In the genomic region with DNA sequence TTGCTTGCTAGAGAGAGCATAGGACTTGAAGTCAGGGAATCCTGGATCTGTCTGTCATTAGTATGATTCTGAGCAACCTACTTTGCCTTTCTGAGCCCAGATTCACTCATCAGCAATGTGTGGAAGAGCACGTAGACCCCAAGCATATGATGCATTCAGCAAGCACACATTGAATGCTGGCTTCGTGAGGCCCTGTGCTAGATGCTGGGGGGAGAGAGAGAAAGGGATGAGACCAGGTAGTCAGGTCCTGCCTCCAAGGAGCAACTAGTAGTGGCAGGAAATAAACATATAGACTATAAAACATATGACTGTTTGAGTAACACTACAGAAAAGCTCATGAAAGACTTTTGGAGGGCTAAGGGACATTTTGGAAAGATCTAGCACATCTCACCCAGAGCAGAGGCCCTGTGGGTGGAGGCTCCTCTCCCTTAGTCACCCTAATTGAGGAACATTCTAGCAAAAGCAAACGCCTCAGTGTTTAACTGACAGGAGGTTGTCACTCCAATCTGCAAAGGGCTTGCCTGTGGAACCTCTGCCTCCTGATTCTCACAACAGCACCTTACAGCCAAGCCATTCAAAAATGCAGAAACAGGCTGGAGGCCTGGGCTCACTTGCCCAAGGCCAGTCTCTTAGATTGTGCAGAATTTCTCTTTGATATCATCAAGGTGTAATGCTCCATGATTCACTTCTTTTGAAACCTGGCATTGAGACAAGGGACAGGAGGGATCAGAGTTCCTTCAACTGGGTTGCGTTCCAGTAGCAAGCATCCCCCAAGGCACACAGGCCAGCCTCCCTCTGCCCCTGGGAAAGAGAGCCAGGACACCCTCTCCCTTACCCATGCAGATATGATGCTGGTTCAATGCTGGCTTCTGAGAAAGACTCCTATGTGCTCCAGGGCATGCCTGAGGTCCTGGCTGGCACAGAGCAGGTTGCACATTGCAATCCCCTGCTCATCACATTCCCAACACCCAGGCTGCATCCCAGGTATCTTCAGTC, we compare ENCODE assay signal across 11 cellular contexts. TPM values are rescaled to one million over a fixed set of nuclear protein-coding genes. Genes with fewer than 3 reads are reported as not detected.
DNase-seq lines count a peak whose midpoint lies in the region; ATAC-seq and TF ChIP-seq lines count a peak whose summit lies in the region.
"Had no signal": no experiment of that assay in that cellular context is flagged by ENCODE, and none has a peak within 500 bp of the region (broad histone marks: within the 10 kb centered on the region; RNA-seq: fewer than 3 reads in every experiment).

No MANE protein-coding gene starts in this region.

- H3K27me3 Mint-ChIP-seq in IgD-negative memory B cell = peaks cover 2% of the 10 kb centered on the region
- no peaks in the 10 kb centered on the region for H3K27me3 Mint-ChIP-seq in activated naive CD4-positive, alpha-beta T cell treated with anti-CD3 and anti-CD28 coated beads, Interleukin-2, amount 10 ng/mL, durations not matched to agents 7 days and 5 days

- H3K36me3 ChIP-seq in BLaER1 treated with 17β-estradiol and CSF1 and Interleukin-3, amounts not matched to agents 10 nM and 100 nM = peaks cover 32 to 48% (median 36%) of the 10 kb centered on the region in 11 experiments
- no peaks in the 10 kb centered on the region for H3K36me3 ChIP-seq in mucosa of descending colon (ENCODE audit: low read depth)
- H3K36me3 ChIP-seq: pancreas had no signal

- ATAC-seq in mucosa of descending colon = no peak
- no peak for ATAC-seq in GM18858 (IDR thresholded peaks at IDR 0.05; ENCODE audit: unreplicated experiment)

- peak overlapping the region; percentile 58 to 98 (median 92) for H3K27ac ChIP-seq in BLaER1 treated with 17β-estradiol and CSF1 and Interleukin-3, amounts not matched to agents 10 nM and 100 nM

- no peak for TF ChIP-seq CTCF in mucosa of descending colon (IDR thresholded peaks at IDR 0.05)

- CTCF ChIA-PET in activated naive CD4-positive, alpha-beta T cell treated with anti-CD3 and anti-CD28 coated beads, Interleukin-2, amount 10 ng/mL, durations not matched to agents 7 days and 5 days (lab: Charles Lee) = interaction anchor here (0.6 to 14.7 kb wide), 5 partner anchors 11 to 37 kb away, joined by 3 to 202 read pairs (median 5); no protein-coding TSS in a partner anchor

- peaks cover 37 to 57% (median 42%) of the 10 kb centered on the region in 3 donors for H3K4me1 Mint-ChIP-seq in IgD-negative memory B cell
- peaks cover 61% of the 10 kb centered on the region for H3K4me1 Mint-ChIP-seq in activated naive CD4-positive, alpha-beta T cell treated with anti-CD3 and anti-CD28 coated beads, Interleukin-2, amount 10 ng/mL, durations not matched to agents 7 days and 5 days

- H3K27me3 ChIP-seq in BLaER1 treated with 17β-estradiol and CSF1 and Interleukin-3, amounts not matched to agents 10 nM and 100 nM = no peaks in the 10 kb centered on the region
- H3K27me3 ChIP-seq in mononuclear cell (ENCODE audit: insufficient read depth, low read length) = no peaks in the 10 kb centered on the region
- H3K27me3 ChIP-seq: pancreas had no signal

- no peak for DNase-seq in activated naive CD4-positive, alpha-beta T cell treated with anti-CD3 and anti-CD28 coated beads, Interleukin-2, amount 10 ng/mL, durations not matched to agents 7 days and 5 days
- DNase-seq in foreskin melanocyte (no peak), Ammon's horn (ENCODE audit: low spot score) (no peak), mucosa of descending colon (no peak)
- DNase-seq: NCI-H2029, T1000 had no signal

- H3K36me3 Mint-ChIP-seq in IgD-negative memory B cell = peaks cover 28% of the 10 kb centered on the region
- peaks cover 78% of the 10 kb centered on the region for H3K36me3 Mint-ChIP-seq in activated naive CD4-positive, alpha-beta T cell treated with anti-CD3 and anti-CD28 coated beads, Interleukin-2, amount 10 ng/mL, durations not matched to agents 7 days and 5 days

- peak overlapping the region; percentile 96 to 100 (median 100) for H3K4me3 Mint-ChIP-seq in IgD-negative memory B cell
- H3K4me3 Mint-ChIP-seq in activated naive CD4-positive, alpha-beta T cell treated with anti-CD3 and anti-CD28 coated beads, Interleukin-2, amount 10 ng/mL, durations not matched to agents 7 days and 5 days = peak overlapping the region; percentile 100

- H3K9me3 ChIP-seq in BLaER1 treated with 17β-estradiol and CSF1 and Interleukin-3, amounts not matched to agents 10 nM and 100 nM (replicated peaks in 1 of 11) = 0 out of 22 replicates have a peak, but pooled peaks cover 0 to 3% (median 0%) of the 10 kb centered on the region in 11 experiments
- H3K9me3 ChIP-seq in mononuclear cell (ENCODE audit: low read depth, low read length) (no peaks in the 10 kb centered on the region), mucosa of descending colon (no peaks in the 10 kb centered on the region)
- H3K9me3 ChIP-seq: pancreas had no signal

- H3K9ac ChIP-seq in BLaER1 treated with 17β-estradiol and CSF1 and Interleukin-3, amounts not matched to agents 10 nM and 100 nM = peak overlapping the region; percentile 68 to 87 (median 81)

- peak overlapping the region; percentile 90 to 100 (median 98) for H3K4me2 ChIP-seq in BLaER1 treated with 17β-estradiol and CSF1 and Interleukin-3, amounts not matched to agents 10 nM and 100 nM

- intact Hi-C loops in mucosa of descending colon (cut with DNase I, micrococcal nuclease) = no loop called here

- H4K20me1 ChIP-seq in BLaER1 treated with 17β-estradiol and CSF1 and Interleukin-3, amounts not matched to agents 10 nM and 100 nM = peaks cover 0 to 21% (median 0%) of the 10 kb centered on the region in 11 experiments; a peak in 7 of 22 replicates

- peak overlapping the region; percentile 96 to 100 (median 99) for H3K27ac Mint-ChIP-seq in IgD-negative memory B cell
- H3K27ac Mint-ChIP-seq in activated naive CD4-positive, alpha-beta T cell treated with anti-CD3 and anti-CD28 coated beads, Interleukin-2, amount 10 ng/mL, durations not matched to agents 7 days and 5 days = peak overlapping the region; percentile 99

- H3K4me3 ChIP-seq in BLaER1 treated with 17β-estradiol and CSF1 and Interleukin-3, amounts not matched to agents 10 nM and 100 nM = peak overlapping the region; percentile 58 to 77 (median 68)
- peak overlapping the region; percentile 90 for H3K4me3 ChIP-seq in mononuclear cell (ENCODE audit: low read length)
- H3K4me3 ChIP-seq in mucosa of descending colon = no peak overlapping the region

- peaks cover 96 to 99% (median 98%) of the 10 kb centered on the region in 10 experiments for H3K4me1 ChIP-seq in BLaER1 treated with 17β-estradiol and CSF1 and Interleukin-3, amounts not matched to agents 10 nM and 100 nM
- H3K4me1 ChIP-seq in mononuclear cell (ENCODE audit: insufficient read depth, low read length) (peaks cover 88% of the 10 kb centered on the region), mucosa of descending colon (ENCODE audit: low read depth) (no peaks in the 10 kb centered on the region)
- H3K4me1 ChIP-seq: pancreas had no signal

- no peaks in the 10 kb centered on the region for H3K9me3 Mint-ChIP-seq in IgD-negative memory B cell
- H3K9me3 Mint-ChIP-seq in activated naive CD4-positive, alpha-beta T cell treated with anti-CD3 and anti-CD28 coated beads, Interleukin-2, amount 10 ng/mL, durations not matched to agents 7 days and 5 days = no peaks in the 10 kb centered on the region

RNA-seq across cellular contexts. Expression of a gene that starts 26.1 kb away (rescaled TPM):
- 8.4 TPM for polyA plus RNA-seq in IgD-negative memory B cell
- total RNA-seq in mononuclear cell = 14.1 TPM
- total RNA-seq in mucosa of descending colon = 10 to 100 TPM; 16.6 to 38.9 (median 33.4) TPM
